Comparison of ENCODE assay signal across 8 cellular contexts in the genomic region with DNA sequence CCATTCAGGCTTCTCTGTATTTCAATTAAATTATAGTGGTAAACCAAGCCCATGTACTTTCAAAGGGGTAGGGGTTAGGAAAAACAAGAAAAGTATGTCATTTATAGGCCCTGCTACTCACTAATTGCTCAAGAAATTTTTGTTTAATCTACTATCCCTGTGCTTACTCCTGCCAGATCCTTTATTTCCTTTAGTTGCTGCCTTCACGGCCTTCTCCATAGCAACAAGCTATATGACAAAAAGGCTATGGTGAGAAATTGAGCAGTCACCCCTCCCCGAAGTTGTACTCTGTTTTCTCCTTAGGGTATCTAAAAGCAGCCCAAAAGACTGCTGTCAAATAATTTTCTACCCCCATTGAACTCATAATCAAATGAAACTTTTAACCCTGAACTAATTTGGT.
DNase-seq lines count a peak whose midpoint lies in the region; ATAC-seq and TF ChIP-seq lines count a peak whose summit lies in the region.

No MANE protein-coding gene starts in this region.

- H3K79me2 ChIP-seq in Karpas-422 (ENCODE audit: low read length): peaks cover 90% of the 10 kb centered on the region

- H3K9me3 ChIP-seq in CD4-positive, alpha-beta T cell (ENCODE audit: control insufficient read depth, low read length): peaks cover 5% of the 10 kb centered on the region
- H3K9me3 ChIP-seq in Karpas-422 (ENCODE audit: low read length) (peaks cover 6% of the 10 kb centered on the region), ectodermal cell (ENCODE audit: control insufficient read depth, low read length) (peaks cover 3% of the 10 kb centered on the region)
- H3K9me3 ChIP-seq in naive thymus-derived CD4-positive, alpha-beta T cell (ENCODE audit: control insufficient read depth in 2 of 3, low read length in 3 of 3): peaks cover 0 to 6% (median 0%) of the 10 kb centered on the region in 3 experiments

- H3K27me3 Mint-ChIP-seq in CD4-positive, alpha-beta T cell: no peaks in the 10 kb centered on the region
- no peaks in the 10 kb centered on the region for H3K27me3 Mint-ChIP-seq in naive thymus-derived CD4-positive, alpha-beta T cell
- no peaks in the 10 kb centered on the region for H3K27me3 Mint-ChIP-seq in activated CD4-positive, alpha-beta T cell treated with anti-CD3 and anti-CD28 coated beads for 36 hours

- H3K36me3 ChIP-seq in Karpas-422 (ENCODE audit: insufficient read depth, low read length) (peaks cover 25% of the 10 kb centered on the region), ectodermal cell (ENCODE audit: control insufficient read depth, insufficient read depth, low read length) (no peaks in the 10 kb centered on the region)
- H3K36me3 ChIP-seq in naive thymus-derived CD4-positive, alpha-beta T cell (ENCODE audit: control insufficient read depth in 2 of 3, insufficient read depth in 3 of 3, low read length in 3 of 3): peaks cover 0 to 8% (median 3%) of the 10 kb centered on the region in 3 experiments

- 61 to 72% methylated on average over 2 of the region's 2 CpGs for WGBS in ectodermal cell, 2 experiments

- POLR2A ChIA-PET in CD4-positive, alpha-beta T cell (lab: Charles Lee): interaction anchor here (0.6 to 2.3 kb wide), 5 partner anchors 9 to 206 kb away, joined by 3 to 22 read pairs (median 4); no protein-coding TSS in a partner anchor
- POLR2A ChIA-PET in naive thymus-derived CD4-positive, alpha-beta T cell (lab: Charles Lee): interaction anchor here (0.6 to 1.8 kb wide), 5 partner anchors 8 to 100 kb away, joined by 3 to 6 read pairs (median 3); no protein-coding TSS in a partner anchor
- POLR2A ChIA-PET in activated CD4-positive, alpha-beta T cell treated with anti-CD3 and anti-CD28 coated beads for 36 hours (lab: Charles Lee): no interaction called here

- H3K4me1 Mint-ChIP-seq in CD4-positive, alpha-beta T cell (ENCODE audit: low read depth): peaks cover 83% of the 10 kb centered on the region
- peaks cover 54 to 86% (median 72%) of the 10 kb centered on the region in 7 donors for H3K4me1 Mint-ChIP-seq in naive thymus-derived CD4-positive, alpha-beta T cell
- H3K4me1 Mint-ChIP-seq in activated CD4-positive, alpha-beta T cell treated with anti-CD3 and anti-CD28 coated beads for 36 hours: peaks cover 66% of the 10 kb centered on the region

- peak overlapping the region; percentile 80 for H3K27ac Mint-ChIP-seq in CD4-positive, alpha-beta T cell
- H3K27ac Mint-ChIP-seq in naive thymus-derived CD4-positive, alpha-beta T cell: peak overlapping the region in 8 of 9 donors; percentile 13 to 86 (median 83)
- no peak overlapping the region for H3K27ac Mint-ChIP-seq in activated CD4-positive, alpha-beta T cell treated with anti-CD3 and anti-CD28 coated beads for 36 hours

- CTCF ChIA-PET in CD4-positive, alpha-beta T cell (lab: Charles Lee): interaction anchor here (0.6 to 1.5 kb wide), 2 partner anchors 12 to 1221 kb away, joined by 3 read pairs; no protein-coding TSS in a partner anchor
- CTCF ChIA-PET in naive thymus-derived CD4-positive, alpha-beta T cell (lab: Charles Lee): interaction anchor here (1.0 to 1.7 kb wide), 4 partner anchors 17 to 209 kb away, joined by 3 to 8 read pairs (median 3); no protein-coding TSS in a partner anchor
- CTCF ChIA-PET in activated CD4-positive, alpha-beta T cell treated with anti-CD3 and anti-CD28 coated beads for 36 hours (lab: Charles Lee): interaction anchor here (0.6 to 1.5 kb wide), 4 partner anchors 8 to 1363 kb away, joined by 3 to 4 read pairs (median 4); no protein-coding TSS in a partner anchor

- no peak overlapping the region for H2AFZ ChIP-seq in Karpas-422 (ENCODE audit: low read length)

- H3K4me1 ChIP-seq in Karpas-422 (ENCODE audit: low read length) (peaks cover 64% of the 10 kb centered on the region), ectodermal cell (ENCODE audit: control insufficient read depth, insufficient read depth, low read length) (peaks cover 31% of the 10 kb centered on the region)
- peaks cover 55 to 62% of the 10 kb centered on the region in 2 donors for H3K4me1 ChIP-seq in naive thymus-derived CD4-positive, alpha-beta T cell (ENCODE audit: control insufficient read depth in 2 of 2, insufficient read depth in 2 of 2, low read length in 2 of 2)

- TF ChIP-seq CTCF in CD4-positive, alpha-beta T cell (IDR thresholded peaks at IDR 0.05): no peak

- H3K9me3 Mint-ChIP-seq in CD4-positive, alpha-beta T cell: peaks cover 3% of the 10 kb centered on the region
- H3K9me3 Mint-ChIP-seq in naive thymus-derived CD4-positive, alpha-beta T cell: peaks cover 0 to 16% (median 5%) of the 10 kb centered on the region in 11 donors
- peaks cover 7% of the 10 kb centered on the region for H3K9me3 Mint-ChIP-seq in activated CD4-positive, alpha-beta T cell treated with anti-CD3 and anti-CD28 coated beads for 36 hours (ENCODE audit: low read depth)

- no peaks in the 10 kb centered on the region for H3K27me3 ChIP-seq in CD4-positive, alpha-beta T cell (ENCODE audit: control insufficient read depth, insufficient read depth, low read length)
- H3K27me3 ChIP-seq in Karpas-422 (ENCODE audit: low read length): no peaks in the 10 kb centered on the region
- H3K27me3 ChIP-seq in ectodermal cell (ENCODE audit: control insufficient read depth, insufficient read depth, low read length, poor library complexity, severe bottlenecking): no peaks in the 10 kb centered on the region
- no peaks in the 10 kb centered on the region for H3K27me3 ChIP-seq in naive thymus-derived CD4-positive, alpha-beta T cell (ENCODE audit: control insufficient read depth in 2 of 2, insufficient read depth in 2 of 2, low read length in 2 of 2)

- peak overlapping the region; percentile 20 for H3K4me3 Mint-ChIP-seq in CD4-positive, alpha-beta T cell
- peak overlapping the region in 6 of 10 donors; percentile 8 to 73 (median 65) for H3K4me3 Mint-ChIP-seq in naive thymus-derived CD4-positive, alpha-beta T cell
- H3K4me3 Mint-ChIP-seq in activated CD4-positive, alpha-beta T cell treated with anti-CD3 and anti-CD28 coated beads for 36 hours: no peak overlapping the region

- no peak overlapping the region for H3K4me2 ChIP-seq in Karpas-422 (ENCODE audit: low read depth, low read length, poor library complexity, severe bottlenecking)

- no peak overlapping the region for H3K27ac ChIP-seq in CD4-positive, alpha-beta T cell (ENCODE audit: low read depth, low read length)
- H3K27ac ChIP-seq in Karpas-422 (ENCODE audit: low read length): peak overlapping the region; percentile 87
- H3K27ac ChIP-seq in ectodermal cell (ENCODE audit: insufficient read depth, low read depth, low read length, poor library complexity, severe bottlenecking): peak overlapping the region; percentile 98
- peak overlapping the region; percentile 15 for H3K27ac ChIP-seq in naive thymus-derived CD4-positive, alpha-beta T cell (ENCODE audit: low read depth, low read length)

- intact Hi-C loops in CD4-positive, alpha-beta T cell (cut with DNase I, micrococcal nuclease): loop anchor here in 1 of 2 experiments (2.0 kb wide), 1 partner anchor 13 kb away; no protein-coding TSS in a partner anchor
- intact Hi-C loops in naive thymus-derived CD4-positive, alpha-beta T cell (cut with micrococcal nuclease): loop anchor here in 1 of 2 donors (5.0 kb wide), 1 partner anchor 39 kb away; no protein-coding TSS in a partner anchor
- intact Hi-C loops in activated CD4-positive, alpha-beta T cell treated with anti-CD3 and anti-CD28 coated beads for 36 hours (cut with DNase I, micrococcal nuclease): no loop called here

- peaks cover 58% of the 10 kb centered on the region for H3K36me3 Mint-ChIP-seq in CD4-positive, alpha-beta T cell (ENCODE audit: low read depth)
- peaks cover 0 to 39% (median 27%) of the 10 kb centered on the region in 5 donors for H3K36me3 Mint-ChIP-seq in naive thymus-derived CD4-positive, alpha-beta T cell
- peaks cover 27% of the 10 kb centered on the region for H3K36me3 Mint-ChIP-seq in activated CD4-positive, alpha-beta T cell treated with anti-CD3 and anti-CD28 coated beads for 36 hours (ENCODE audit: low read depth)

- no peak overlapping the region for H3K9ac ChIP-seq in Karpas-422 (ENCODE audit: low read length)

- ATAC-seq in CD4-positive, alpha-beta T cell (ENCODE audit: poor library complexity): no peak
- no peak for ATAC-seq in naive thymus-derived CD4-positive, alpha-beta T cell
- no peak for ATAC-seq in activated CD4-positive, alpha-beta T cell treated with anti-CD3 and anti-CD28 coated beads for 36 hours
- no peak for ATAC-seq in GM21390 (IDR thresholded peaks at IDR 0.05; ENCODE audit: unreplicated experiment)

- H4K20me1 ChIP-seq in Karpas-422 (ENCODE audit: insufficient read depth, low read depth, low read length): no peaks in the 10 kb centered on the region

- H3K4me3 ChIP-seq in Karpas-422 (ENCODE audit: low read length): no peak overlapping the region
- H3K4me3 ChIP-seq in ectodermal cell (ENCODE audit: insufficient read depth, low read depth, low read length): no peak overlapping the region
- H3K4me3 ChIP-seq in naive thymus-derived CD4-positive, alpha-beta T cell (ENCODE audit: low read length): no peak overlapping the region

- no peaks in the 10 kb centered on the region for H3K9me2 ChIP-seq in Karpas-422 (replicated peaks; ENCODE audit: insufficient read depth, low read length)

- no peak for DNase-seq in CD4-positive, alpha-beta T cell
- DNase-seq in Karpas-422: no peak
- no peak for DNase-seq in naive thymus-derived CD4-positive, alpha-beta T cell
- no peak for DNase-seq in activated CD4-positive, alpha-beta T cell treated with anti-CD3 and anti-CD28 coated beads for 36 hours
- no peak for DNase-seq in kidney glomerular epithelial cell (lab: John Stamatoyannopoulos, UW)
- DNase-seq in NCI-H187 (lab: John Stamatoyannopoulos, UW): no peak
